22 cellular contexts compared by ENCODE assay signal in the genomic region with DNA sequence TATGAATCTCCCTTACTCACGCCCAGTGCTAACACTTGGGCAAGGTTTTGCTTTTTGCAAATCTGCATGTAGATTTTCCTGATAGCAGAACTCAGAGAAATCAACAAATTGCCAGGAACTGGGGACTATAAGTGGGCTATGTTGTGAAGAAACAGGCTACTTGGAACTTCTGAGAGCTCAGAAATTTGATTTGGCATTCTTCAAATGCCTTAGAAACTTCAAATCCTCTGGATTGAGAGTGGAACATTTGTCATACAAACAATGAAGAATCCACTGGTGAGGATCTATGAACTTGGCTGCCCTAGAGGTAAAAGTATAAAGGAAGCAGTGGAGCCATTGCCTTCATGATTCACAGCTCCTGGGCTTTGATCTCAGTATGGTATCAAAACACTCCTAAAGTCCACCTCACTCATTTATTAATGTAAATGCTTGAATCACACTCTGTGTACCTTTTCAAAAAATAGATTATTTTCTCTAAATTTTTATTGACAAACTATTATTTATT.
DNase-seq lines count a peak whose midpoint lies in the region; ATAC-seq, FAIRE-seq and TF ChIP-seq lines count a peak whose summit lies in the region.
"Had no signal": no experiment of that assay in that cellular context is flagged by ENCODE, and none has a peak within 500 bp of the region (broad histone marks: within the 10 kb centered on the region; RNA-seq: fewer than 3 reads in every experiment).

No MANE protein-coding gene starts in this region.

- no peak overlapping the region for H3K4me3 ChIP-seq in GM23338
- H3K4me3 ChIP-seq in astrocyte (ENCODE audit: insufficient read depth, low read depth, low read length): no peak overlapping the region
- H3K4me3 ChIP-seq: BLaER1, SJSA1 had no signal

- no peaks in the 10 kb centered on the region for H3K9me3 Mint-ChIP-seq in GM23338
- no peaks in the 10 kb centered on the region for H3K9me3 Mint-ChIP-seq in astrocyte (ENCODE audit: unreplicated experiment)
- H3K9me3 Mint-ChIP-seq: CD8-positive, alpha-beta T cell had no signal

- H3K4me1 ChIP-seq in GM23338 (ENCODE audit: insufficient read depth) (no peaks in the 10 kb centered on the region), astrocyte (ENCODE audit: insufficient read depth, low read length) (no peaks in the 10 kb centered on the region)
- H3K4me1 ChIP-seq: BLaER1, SJSA1 had no signal

- H3K27ac Mint-ChIP-seq in GM23338: no peak overlapping the region
- no peak overlapping the region for H3K27ac Mint-ChIP-seq in astrocyte (ENCODE audit: unreplicated experiment)
- H3K27ac Mint-ChIP-seq: CD8-positive, alpha-beta T cell had no signal

- no peak for FAIRE-seq in astrocyte (lab: Jason Lieb, UNC)
- FAIRE-seq: D721Med had no signal

- H2AFZ ChIP-seq in GM23338 (no peak overlapping the region; the same call in 1 of the 2 replicates), astrocyte (ENCODE audit: low read depth, low read length) (no peak overlapping the region)

- no peaks in the 10 kb centered on the region for H3K9me2 ChIP-seq in GM23338 (ENCODE audit: insufficient read depth)

- H3K79me2 ChIP-seq in GM23338 (replicated peaks; ENCODE audit: insufficient read depth) (no peaks in the 10 kb centered on the region), astrocyte (ENCODE audit: insufficient read depth, low read length) (no peaks in the 10 kb centered on the region)

- H3K36me3 ChIP-seq in GM23338 (ENCODE audit: insufficient read depth) (no peaks in the 10 kb centered on the region), astrocyte (ENCODE audit: insufficient read depth, low read length) (no peaks in the 10 kb centered on the region)
- H3K36me3 ChIP-seq: BLaER1, SJSA1 had no signal

- H3F3A ChIP-seq in GM23338 (replicated peaks; ENCODE audit: low read depth): no peaks in the 10 kb centered on the region

- no peak for TF ChIP-seq CTCF in GM23338 (conservative IDR thresholded peaks at IDR 0.05; ENCODE audit: low read depth in 2 of 2)
- no peak for TF ChIP-seq CTCF in astrocyte (IDR thresholded peaks at IDR 0.05; ENCODE audit: insufficient read depth, low read depth, low read length)

- DNase-seq in GM23338 (ENCODE audit: low spot score) (peak; percentile 15), astrocyte (ENCODE audit: low read depth) (peak; percentile 50), fibroblast of gingiva (ENCODE audit: low read depth) (peak; percentile 38), renal cortical epithelial cell (ENCODE audit: low read depth) (peak; percentile 30), epidermal melanocyte (ENCODE audit: insufficient read length, low spot score) (no peak)
- no peak for DNase-seq in stimulated activated CD4-positive, alpha-beta T cell treated with anti-CD3 and anti-CD28 coated beads, Interleukin-4, amount 100 ng/mL, for 1 hour
- DNase-seq: CD8-positive, alpha-beta T cell; DMS79; GOT3; IMR-90; Kasumi-1; MV-4-11; NCI-H1436; NCI-H2029 treated with DMSO at 0.1 percent for 48 hours; NCI-H2171 treated with DMSO at 0.1 percent for 48 hours; NCI-H510A treated with DMSO at 0.1 percent for 48 hours; NCI-H82 had no signal

- H3K27me3 Mint-ChIP-seq in GM23338 (ENCODE audit: insufficient read depth, low read depth, poor library complexity): no peaks in the 10 kb centered on the region
- no peaks in the 10 kb centered on the region for H3K27me3 Mint-ChIP-seq in astrocyte (ENCODE audit: low read depth, unreplicated experiment)

- H3K9ac ChIP-seq in astrocyte (ENCODE audit: low read length): no peak overlapping the region
- H3K9ac ChIP-seq: BLaER1 had no signal

- no peak overlapping the region for H3K27ac ChIP-seq in GM23338 (ENCODE audit: low read depth)
- H3K27ac ChIP-seq in astrocyte (ENCODE audit: low read depth, low read length): no peak overlapping the region
- H3K27ac ChIP-seq: BLaER1, SJSA1 had no signal

- no peak overlapping the region for H3K4me2 ChIP-seq in GM23338
- H3K4me2 ChIP-seq in astrocyte (ENCODE audit: low read length): no peak overlapping the region
- H3K4me2 ChIP-seq: BLaER1 had no signal

- H3K4me3 Mint-ChIP-seq in GM23338 (no peak overlapping the region), astrocyte (ENCODE audit: unreplicated experiment) (no peak overlapping the region)
- H3K4me3 Mint-ChIP-seq: CD8-positive, alpha-beta T cell had no signal

- H4K20me1 ChIP-seq in GM23338 (replicated peaks; ENCODE audit: insufficient read depth) (no peaks in the 10 kb centered on the region), astrocyte (ENCODE audit: insufficient read depth, low read length) (no peaks in the 10 kb centered on the region)
- H4K20me1 ChIP-seq: BLaER1 had no signal

- H3K36me3 Mint-ChIP-seq in GM23338 (ENCODE audit: low read depth): no peaks in the 10 kb centered on the region
- H3K36me3 Mint-ChIP-seq in astrocyte (ENCODE audit: low read depth, unreplicated experiment): no peaks in the 10 kb centered on the region
- H3K36me3 Mint-ChIP-seq: CD8-positive, alpha-beta T cell had no signal

- no peaks in the 10 kb centered on the region for H3K9me3 ChIP-seq in astrocyte (ENCODE audit: insufficient read depth, low read depth, low read length)
- H3K9me3 ChIP-seq: BLaER1, SJSA1 had no signal

- ATAC-seq in GM23338 (no peak), HG02840 (IDR thresholded peaks at IDR 0.05; ENCODE audit: low FRiP score, unreplicated experiment) (no peak), GM21367 (IDR thresholded peaks at IDR 0.05; ENCODE audit: unreplicated experiment) (no peak)
- ATAC-seq: CD8-positive, alpha-beta T cell had no signal

- no peaks in the 10 kb centered on the region for H3K4me1 Mint-ChIP-seq in GM23338
- peaks cover 3% of the 10 kb centered on the region for H3K4me1 Mint-ChIP-seq in astrocyte (ENCODE audit: low read depth, unreplicated experiment)

- H3K27me3 ChIP-seq in GM23338 (ENCODE audit: insufficient read depth): no peaks in the 10 kb centered on the region
- no peaks in the 10 kb centered on the region for H3K27me3 ChIP-seq in astrocyte (ENCODE audit: insufficient read depth, low read length)
- H3K27me3 ChIP-seq: BLaER1, SJSA1 had no signal

TF ChIP-seq in GM23338, 12 proteins besides CTCF, POLR2A, EP300 and RAD21 (continues in another document):
- TF ChIP-seq JUNB (IDR thresholded peaks at IDR 0.05; ENCODE audit: unreplicated experiment) (no peak), EZH2 (IDR thresholded peaks at IDR 0.05; ENCODE audit: low read depth, unreplicated experiment) (no peak)
- TF ChIP-seq, protein P1, sequence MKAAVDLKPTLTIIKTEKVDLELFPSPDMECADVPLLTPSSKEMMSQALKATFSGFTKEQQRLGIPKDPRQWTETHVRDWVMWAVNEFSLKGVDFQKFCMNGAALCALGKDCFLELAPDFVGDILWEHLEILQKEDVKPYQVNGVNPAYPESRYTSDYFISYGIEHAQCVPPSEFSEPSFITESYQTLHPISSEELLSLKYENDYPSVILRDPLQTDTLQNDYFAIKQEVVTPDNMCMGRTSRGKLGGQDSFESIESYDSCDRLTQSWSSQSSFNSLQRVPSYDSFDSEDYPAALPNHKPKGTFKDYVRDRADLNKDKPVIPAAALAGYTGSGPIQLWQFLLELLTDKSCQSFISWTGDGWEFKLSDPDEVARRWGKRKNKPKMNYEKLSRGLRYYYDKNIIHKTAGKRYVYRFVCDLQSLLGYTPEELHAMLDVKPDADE (IDR thresholded peaks at IDR 0.05): no peak

Comparison
In these comparisons a context has a peak if more than half of its experiments do, and no peak if none do; other contexts are left out.
1. DNase-seq: peak in GM23338 (single experiment), astrocyte (single experiment), fibroblast of gingiva (single experiment) and renal cortical epithelial cell (single experiment); none in epidermal melanocyte (single experiment) and stimulated activated CD4-positive, alpha-beta T cell treated with anti-CD3 and anti-CD28 coated beads, Interleukin-4, amount 100 ng/mL, for 1 hour (single experiment).